In the genomic region with DNA sequence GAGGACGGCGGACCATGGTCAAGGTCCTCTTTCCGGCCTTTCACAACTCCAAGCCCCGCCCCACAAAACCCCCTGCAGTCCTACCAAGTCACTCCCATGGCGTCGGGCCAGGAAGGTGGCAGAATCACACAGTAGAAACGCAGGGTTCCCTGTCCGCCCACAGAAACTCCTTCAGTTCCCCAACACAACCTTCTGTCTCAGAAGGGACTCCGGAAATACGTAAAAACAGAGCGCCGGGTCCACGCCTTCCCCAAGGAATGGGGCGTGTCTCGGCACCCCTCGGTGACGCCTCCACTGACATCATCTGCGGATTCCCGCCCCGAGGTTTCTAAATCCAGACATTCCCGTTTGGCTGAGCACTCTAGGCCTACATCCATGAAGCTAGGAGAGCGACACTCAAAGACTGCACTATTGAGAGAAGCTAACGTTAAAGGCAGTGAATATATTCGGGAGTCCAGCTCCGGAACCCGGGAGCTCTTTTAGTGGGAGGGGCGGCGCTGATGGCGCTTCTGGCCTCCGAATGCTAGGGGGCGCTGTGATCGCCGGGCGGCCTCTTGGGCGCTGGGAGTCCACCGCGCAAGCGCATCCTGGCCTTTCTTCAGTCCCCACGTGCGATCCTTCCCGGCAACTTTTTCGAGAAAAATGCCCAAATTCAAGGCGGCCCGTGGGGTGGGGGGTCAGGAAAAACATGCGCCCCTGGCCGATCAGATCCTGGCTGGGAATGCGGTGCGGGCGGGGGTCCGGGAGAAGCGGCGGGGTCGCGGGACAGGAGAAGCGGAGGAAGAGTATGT, we compare ENCODE assay signal across 1 cellular context.
A peak's percentile ranks its signal among the peaks of the same experiment; 100 is the strongest.
TF ChIP-seq lines count a peak whose summit lies in the region.

A gene with protein sequence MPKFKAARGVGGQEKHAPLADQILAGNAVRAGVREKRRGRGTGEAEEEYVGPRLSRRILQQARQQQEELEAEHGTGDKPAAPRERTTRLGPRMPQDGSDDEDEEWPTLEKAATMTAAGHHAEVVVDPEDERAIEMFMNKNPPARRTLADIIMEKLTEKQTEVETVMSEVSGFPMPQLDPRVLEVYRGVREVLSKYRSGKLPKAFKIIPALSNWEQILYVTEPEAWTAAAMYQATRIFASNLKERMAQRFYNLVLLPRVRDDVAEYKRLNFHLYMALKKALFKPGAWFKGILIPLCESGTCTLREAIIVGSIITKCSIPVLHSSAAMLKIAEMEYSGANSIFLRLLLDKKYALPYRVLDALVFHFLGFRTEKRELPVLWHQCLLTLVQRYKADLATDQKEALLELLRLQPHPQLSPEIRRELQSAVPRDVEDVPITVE (plus strand): TSS at position 579 of the 791 bp plus-strand sequence. CDS start 64 bp downstream, at position 643.
A gene with protein sequence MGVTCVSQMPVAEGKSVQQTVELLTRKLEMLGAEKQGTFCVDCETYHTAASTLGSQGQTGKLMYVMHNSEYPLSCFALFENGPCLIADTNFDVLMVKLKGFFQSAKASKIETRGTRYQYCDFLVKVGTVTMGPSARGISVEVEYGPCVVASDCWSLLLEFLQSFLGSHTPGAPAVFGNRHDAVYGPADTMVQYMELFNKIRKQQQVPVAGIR (minus strand): TSS at position 219 of the 791 bp plus-strand sequence. CDS start 121 bp downstream, at position 98.

TF ChIP-seq in K562, 482 proteins besides CTCF, POLR2A, EP300 and RAD21 (continued from another document and continues in another):
- no peak for TF ChIP-seq CHD4 (IDR thresholded peaks at IDR 0.05; ENCODE audit: insufficient read depth, insufficient replicate concordance, low read depth, low read length, poor library complexity, severe bottlenecking)
- TF ChIP-seq SREBF1 (IDR thresholded peaks at IDR 0.05; ENCODE audit: borderline replicate concordance, low read depth, low read length) = no peak
- TF ChIP-seq, protein P1, sequence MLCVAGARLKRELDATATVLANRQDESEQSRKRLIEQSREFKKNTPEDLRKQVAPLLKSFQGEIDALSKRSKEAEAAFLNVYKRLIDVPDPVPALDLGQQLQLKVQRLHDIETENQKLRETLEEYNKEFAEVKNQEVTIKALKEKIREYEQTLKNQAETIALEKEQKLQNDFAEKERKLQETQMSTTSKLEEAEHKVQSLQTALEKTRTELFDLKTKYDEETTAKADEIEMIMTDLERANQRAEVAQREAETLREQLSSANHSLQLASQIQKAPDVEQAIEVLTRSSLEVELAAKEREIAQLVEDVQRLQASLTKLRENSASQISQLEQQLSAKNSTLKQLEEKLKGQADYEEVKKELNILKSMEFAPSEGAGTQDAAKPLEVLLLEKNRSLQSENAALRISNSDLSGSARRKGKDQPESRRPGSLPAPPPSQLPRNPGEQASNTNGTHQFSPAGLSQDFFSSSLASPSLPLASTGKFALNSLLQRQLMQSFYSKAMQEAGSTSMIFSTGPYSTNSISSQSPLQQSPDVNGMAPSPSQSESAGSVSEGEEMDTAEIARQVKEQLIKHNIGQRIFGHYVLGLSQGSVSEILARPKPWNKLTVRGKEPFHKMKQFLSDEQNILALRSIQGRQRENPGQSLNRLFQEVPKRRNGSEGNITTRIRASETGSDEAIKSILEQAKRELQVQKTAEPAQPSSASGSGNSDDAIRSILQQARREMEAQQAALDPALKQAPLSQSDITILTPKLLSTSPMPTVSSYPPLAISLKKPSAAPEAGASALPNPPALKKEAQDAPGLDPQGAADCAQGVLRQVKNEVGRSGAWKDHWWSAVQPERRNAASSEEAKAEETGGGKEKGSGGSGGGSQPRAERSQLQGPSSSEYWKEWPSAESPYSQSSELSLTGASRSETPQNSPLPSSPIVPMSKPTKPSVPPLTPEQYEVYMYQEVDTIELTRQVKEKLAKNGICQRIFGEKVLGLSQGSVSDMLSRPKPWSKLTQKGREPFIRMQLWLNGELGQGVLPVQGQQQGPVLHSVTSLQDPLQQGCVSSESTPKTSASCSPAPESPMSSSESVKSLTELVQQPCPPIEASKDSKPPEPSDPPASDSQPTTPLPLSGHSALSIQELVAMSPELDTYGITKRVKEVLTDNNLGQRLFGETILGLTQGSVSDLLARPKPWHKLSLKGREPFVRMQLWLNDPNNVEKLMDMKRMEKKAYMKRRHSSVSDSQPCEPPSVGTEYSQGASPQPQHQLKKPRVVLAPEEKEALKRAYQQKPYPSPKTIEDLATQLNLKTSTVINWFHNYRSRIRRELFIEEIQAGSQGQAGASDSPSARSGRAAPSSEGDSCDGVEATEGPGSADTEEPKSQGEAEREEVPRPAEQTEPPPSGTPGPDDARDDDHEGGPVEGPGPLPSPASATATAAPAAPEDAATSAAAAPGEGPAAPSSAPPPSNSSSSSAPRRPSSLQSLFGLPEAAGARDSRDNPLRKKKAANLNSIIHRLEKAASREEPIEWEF (CRISPR knock-in tag; IDR thresholded peaks at IDR 0.05) = no peak
- no peak for TF ChIP-seq ZNF75A (CRISPR knock-in tag; IDR thresholded peaks at IDR 0.05)
- TF ChIP-seq ARNT (IDR thresholded peaks at IDR 0.05) = no peak; a peak in 1 of 4 replicates
- TF ChIP-seq, protein P2, sequence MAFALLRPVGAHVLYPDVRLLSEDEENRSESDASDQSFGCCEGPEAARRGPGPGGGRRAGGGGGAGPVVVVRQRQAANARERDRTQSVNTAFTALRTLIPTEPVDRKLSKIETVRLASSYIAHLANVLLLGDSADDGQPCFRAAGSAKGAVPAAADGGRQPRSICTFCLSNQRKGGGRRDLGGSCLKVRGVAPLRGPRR (CRISPR knock-in tag; IDR thresholded peaks at IDR 0.05) = no peak
- TF ChIP-seq ZNF830 (CRISPR knock-in tag; IDR thresholded peaks at IDR 0.05) = no peak
- no peak for TF ChIP-seq ZNF766 (CRISPR knock-in tag; conservative IDR thresholded peaks at IDR 0.05)
- TF ChIP-seq JUNB (CRISPR knock-in tag; conservative IDR thresholded peaks at IDR 0.05) = 0 out of 2 replicates have a peak, but pooled peaks have one; percentile 14
- no peak for TF ChIP-seq POLR3A (IDR thresholded peaks at IDR 0.05; ENCODE audit: borderline replicate concordance, extremely low read depth, insufficient read depth, insufficient read length)
- no peak for TF ChIP-seq PHF21A (IDR thresholded peaks at IDR 0.05; ENCODE audit: borderline replicate concordance, low read depth)
- no peak for TF ChIP-seq MCM2 (IDR thresholded peaks at IDR 0.05; ENCODE audit: low read depth)
- TF ChIP-seq ZSCAN29 (IDR thresholded peaks at IDR 0.05) = no peak
- TF ChIP-seq ZNF143 (CRISPR knock-in tag; IDR thresholded peaks at IDR 0.05) = no peak
- TF ChIP-seq GTF2E2 (tag; IDR thresholded peaks at IDR 0.05) = peak; percentile 68; the same call in 1 of the 2 replicates
- TF ChIP-seq RB1 (IDR thresholded peaks at IDR 0.05; ENCODE audit: low read depth) = peak; percentile 91
- TF ChIP-seq, protein P3, sequence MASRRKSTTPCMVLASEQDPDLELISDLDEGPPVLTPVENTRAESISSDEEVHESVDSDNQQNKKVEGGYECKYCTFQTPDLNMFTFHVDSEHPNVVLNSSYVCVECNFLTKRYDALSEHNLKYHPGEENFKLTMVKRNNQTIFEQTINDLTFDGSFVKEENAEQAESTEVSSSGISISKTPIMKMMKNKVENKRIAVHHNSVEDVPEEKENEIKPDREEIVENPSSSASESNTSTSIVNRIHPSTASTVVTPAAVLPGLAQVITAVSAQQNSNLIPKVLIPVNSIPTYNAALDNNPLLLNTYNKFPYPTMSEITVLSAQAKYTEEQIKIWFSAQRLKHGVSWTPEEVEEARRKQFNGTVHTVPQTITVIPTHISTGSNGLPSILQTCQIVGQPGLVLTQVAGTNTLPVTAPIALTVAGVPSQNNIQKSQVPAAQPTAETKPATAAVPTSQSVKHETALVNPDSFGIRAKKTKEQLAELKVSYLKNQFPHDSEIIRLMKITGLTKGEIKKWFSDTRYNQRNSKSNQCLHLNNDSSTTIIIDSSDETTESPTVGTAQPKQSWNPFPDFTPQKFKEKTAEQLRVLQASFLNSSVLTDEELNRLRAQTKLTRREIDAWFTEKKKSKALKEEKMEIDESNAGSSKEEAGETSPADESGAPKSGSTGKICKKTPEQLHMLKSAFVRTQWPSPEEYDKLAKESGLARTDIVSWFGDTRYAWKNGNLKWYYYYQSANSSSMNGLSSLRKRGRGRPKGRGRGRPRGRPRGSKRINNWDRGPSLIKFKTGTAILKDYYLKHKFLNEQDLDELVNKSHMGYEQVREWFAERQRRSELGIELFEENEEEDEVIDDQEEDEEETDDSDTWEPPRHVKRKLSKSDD (conservative IDR thresholded peaks at IDR 0.05; ENCODE audit: low read length) = peak; percentile 78; the same call in 1 of the 2 replicates
- TF ChIP-seq, protein P4, sequence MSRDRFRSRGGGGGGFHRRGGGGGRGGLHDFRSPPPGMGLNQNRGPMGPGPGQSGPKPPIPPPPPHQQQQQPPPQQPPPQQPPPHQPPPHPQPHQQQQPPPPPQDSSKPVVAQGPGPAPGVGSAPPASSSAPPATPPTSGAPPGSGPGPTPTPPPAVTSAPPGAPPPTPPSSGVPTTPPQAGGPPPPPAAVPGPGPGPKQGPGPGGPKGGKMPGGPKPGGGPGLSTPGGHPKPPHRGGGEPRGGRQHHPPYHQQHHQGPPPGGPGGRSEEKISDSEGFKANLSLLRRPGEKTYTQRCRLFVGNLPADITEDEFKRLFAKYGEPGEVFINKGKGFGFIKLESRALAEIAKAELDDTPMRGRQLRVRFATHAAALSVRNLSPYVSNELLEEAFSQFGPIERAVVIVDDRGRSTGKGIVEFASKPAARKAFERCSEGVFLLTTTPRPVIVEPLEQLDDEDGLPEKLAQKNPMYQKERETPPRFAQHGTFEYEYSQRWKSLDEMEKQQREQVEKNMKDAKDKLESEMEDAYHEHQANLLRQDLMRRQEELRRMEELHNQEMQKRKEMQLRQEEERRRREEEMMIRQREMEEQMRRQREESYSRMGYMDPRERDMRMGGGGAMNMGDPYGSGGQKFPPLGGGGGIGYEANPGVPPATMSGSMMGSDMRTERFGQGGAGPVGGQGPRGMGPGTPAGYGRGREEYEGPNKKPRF (IDR thresholded peaks at IDR 0.05; ENCODE audit: low read depth, low read length) = no peak
- peak; percentile 10; the same call in 1 of the 2 replicates for TF ChIP-seq NFATC3 (IDR thresholded peaks at IDR 0.05)
- TF ChIP-seq FOXJ2 (tag; IDR thresholded peaks at IDR 0.05) = 0 out of 2 replicates have a peak, but pooled peaks have one; percentile 45
- no peak for TF ChIP-seq ZNF174 (CRISPR knock-in tag; IDR thresholded peaks at IDR 0.05)
- TF ChIP-seq ZC3H11A (IDR thresholded peaks at IDR 0.05; ENCODE audit: low read depth, low read length) = no peak; the same call in 1 of the 2 replicates
- peak; percentile 84 for TF ChIP-seq PHF20 (IDR thresholded peaks at IDR 0.05; ENCODE audit: partially characterized antibody)
- TF ChIP-seq GATAD2B (IDR thresholded peaks at IDR 0.05; ENCODE audit: borderline replicate concordance) = no peak
- peak; percentile 80 for TF ChIP-seq POLR2AphosphoS5 (IDR thresholded peaks at IDR 0.05; ENCODE audit: control insufficient read depth, insufficient read depth, low read depth, low read length)
- TF ChIP-seq TAF1 (IDR thresholded peaks at IDR 0.05; ENCODE audit: control insufficient read depth, extremely low read depth, insufficient read depth, low read length, severe bottlenecking) = peak; percentile 43
- peak; percentile 91 for TF ChIP-seq XRCC5 (IDR thresholded peaks at IDR 0.05; ENCODE audit: low read depth, low read length)
- TF ChIP-seq BHLHE40 (IDR thresholded peaks at IDR 0.05; ENCODE audit: low read length) = peak; percentile 60
- TF ChIP-seq NUFIP1 (IDR thresholded peaks at IDR 0.05; ENCODE audit: partially characterized antibody) = no peak
- TF ChIP-seq TCF7L2 (IDR thresholded peaks at IDR 0.05; ENCODE audit: low read depth, low read length) = no peak; the same call in 1 of the 2 replicates
- TF ChIP-seq BCOR (IDR thresholded peaks at IDR 0.05) = 0 out of 2 replicates have a peak, but pooled peaks have one; percentile 39
- TF ChIP-seq, protein P5, sequence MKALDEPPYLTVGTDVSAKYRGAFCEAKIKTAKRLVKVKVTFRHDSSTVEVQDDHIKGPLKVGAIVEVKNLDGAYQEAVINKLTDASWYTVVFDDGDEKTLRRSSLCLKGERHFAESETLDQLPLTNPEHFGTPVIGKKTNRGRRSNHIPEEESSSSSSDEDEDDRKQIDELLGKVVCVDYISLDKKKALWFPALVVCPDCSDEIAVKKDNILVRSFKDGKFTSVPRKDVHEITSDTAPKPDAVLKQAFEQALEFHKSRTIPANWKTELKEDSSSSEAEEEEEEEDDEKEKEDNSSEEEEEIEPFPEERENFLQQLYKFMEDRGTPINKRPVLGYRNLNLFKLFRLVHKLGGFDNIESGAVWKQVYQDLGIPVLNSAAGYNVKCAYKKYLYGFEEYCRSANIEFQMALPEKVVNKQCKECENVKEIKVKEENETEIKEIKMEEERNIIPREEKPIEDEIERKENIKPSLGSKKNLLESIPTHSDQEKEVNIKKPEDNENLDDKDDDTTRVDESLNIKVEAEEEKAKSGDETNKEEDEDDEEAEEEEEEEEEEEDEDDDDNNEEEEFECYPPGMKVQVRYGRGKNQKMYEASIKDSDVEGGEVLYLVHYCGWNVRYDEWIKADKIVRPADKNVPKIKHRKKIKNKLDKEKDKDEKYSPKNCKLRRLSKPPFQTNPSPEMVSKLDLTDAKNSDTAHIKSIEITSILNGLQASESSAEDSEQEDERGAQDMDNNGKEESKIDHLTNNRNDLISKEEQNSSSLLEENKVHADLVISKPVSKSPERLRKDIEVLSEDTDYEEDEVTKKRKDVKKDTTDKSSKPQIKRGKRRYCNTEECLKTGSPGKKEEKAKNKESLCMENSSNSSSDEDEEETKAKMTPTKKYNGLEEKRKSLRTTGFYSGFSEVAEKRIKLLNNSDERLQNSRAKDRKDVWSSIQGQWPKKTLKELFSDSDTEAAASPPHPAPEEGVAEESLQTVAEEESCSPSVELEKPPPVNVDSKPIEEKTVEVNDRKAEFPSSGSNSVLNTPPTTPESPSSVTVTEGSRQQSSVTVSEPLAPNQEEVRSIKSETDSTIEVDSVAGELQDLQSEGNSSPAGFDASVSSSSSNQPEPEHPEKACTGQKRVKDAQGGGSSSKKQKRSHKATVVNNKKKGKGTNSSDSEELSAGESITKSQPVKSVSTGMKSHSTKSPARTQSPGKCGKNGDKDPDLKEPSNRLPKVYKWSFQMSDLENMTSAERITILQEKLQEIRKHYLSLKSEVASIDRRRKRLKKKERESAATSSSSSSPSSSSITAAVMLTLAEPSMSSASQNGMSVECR (CRISPR knock-in tag; IDR thresholded peaks at IDR 0.05) = peak; percentile 98
- TF ChIP-seq CSDE1 (IDR thresholded peaks at IDR 0.05) = peak in 1 of 2 experiments; percentile 92; a peak in 2 of 4 replicates
- no peak for TF ChIP-seq CEBPG (CRISPR knock-in tag; IDR thresholded peaks at IDR 0.05)
- TF ChIP-seq CEBPG (tag; conservative IDR thresholded peaks at IDR 0.05 in 1 of 2, IDR thresholded peaks at IDR 0.05 in 1 of 2) = peak in 1 of 2 experiments; percentile 5; a peak in 1 of 4 replicates
- TF ChIP-seq, protein P6, sequence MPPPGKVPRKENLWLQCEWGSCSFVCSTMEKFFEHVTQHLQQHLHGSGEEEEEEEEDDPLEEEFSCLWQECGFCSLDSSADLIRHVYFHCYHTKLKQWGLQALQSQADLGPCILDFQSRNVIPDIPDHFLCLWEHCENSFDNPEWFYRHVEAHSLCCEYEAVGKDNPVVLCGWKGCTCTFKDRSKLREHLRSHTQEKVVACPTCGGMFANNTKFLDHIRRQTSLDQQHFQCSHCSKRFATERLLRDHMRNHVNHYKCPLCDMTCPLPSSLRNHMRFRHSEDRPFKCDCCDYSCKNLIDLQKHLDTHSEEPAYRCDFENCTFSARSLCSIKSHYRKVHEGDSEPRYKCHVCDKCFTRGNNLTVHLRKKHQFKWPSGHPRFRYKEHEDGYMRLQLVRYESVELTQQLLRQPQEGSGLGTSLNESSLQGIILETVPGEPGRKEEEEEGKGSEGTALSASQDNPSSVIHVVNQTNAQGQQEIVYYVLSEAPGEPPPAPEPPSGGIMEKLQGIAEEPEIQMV (tag; conservative IDR thresholded peaks at IDR 0.05; ENCODE audit: low read depth) = no peak
- no peak for TF ChIP-seq STAT5A (IDR thresholded peaks at IDR 0.05; ENCODE audit: borderline replicate concordance, low read length)
- TF ChIP-seq CREB1 (IDR thresholded peaks at IDR 0.05) = peak; percentile 100
- TF ChIP-seq CREB1 (CRISPR knock-in tag; IDR thresholded peaks at IDR 0.05) = peak; percentile 100
